In genomic region chr10:77565590-77566023, GRCh38 we compare ENCODE assay signal across 20 cellular contexts.
A peak's percentile ranks its signal among the peaks of the same experiment; 100 is the strongest.
DNase-seq lines count a peak whose midpoint lies in the region; ATAC-seq and TF ChIP-seq lines count a peak whose summit lies in the region.
"Had no signal": no experiment of that assay in that cellular context is flagged by ENCODE, and none has a peak within 500 bp of the region (broad histone marks: within the 10 kb centered on the region; RNA-seq: fewer than 3 reads in every experiment).

No MANE protein-coding gene starts in this region.

- H3K27ac ChIP-seq in DOHH2 (ENCODE audit: low read depth, low read length) (peak overlapping the region; percentile 26; the same call in 1 of the 2 replicates), gastroesophageal sphincter (peak overlapping the region; percentile 44 to 82 (median 82)), PC-3 (ENCODE audit: low read length) (no peak overlapping the region), WERI-Rb-1 (no peak overlapping the region)
- H3K27ac ChIP-seq: neutrophil, upper lobe of right lung had no signal

- no peaks in the 10 kb centered on the region for H3K9me2 ChIP-seq in DOHH2 (replicated peaks; ENCODE audit: control insufficient read depth, low read length)
- no peaks in the 10 kb centered on the region for H3K9me2 ChIP-seq in PC-3 (replicated peaks; ENCODE audit: low read length)

- CTCF ChIA-PET in PC-3 (lab: Charles Lee): no interaction called here

- H4K20me1 ChIP-seq in DOHH2 (ENCODE audit: control insufficient read depth, insufficient read depth, low read depth, low read length): no peaks in the 10 kb centered on the region
- 0 out of 2 replicates have a peak, but pooled peaks cover 4% of the 10 kb centered on the region for H4K20me1 ChIP-seq in PC-3 (ENCODE audit: low read length)

- H3K79me2 ChIP-seq in DOHH2 (ENCODE audit: control insufficient read depth, low read length): no peaks in the 10 kb centered on the region
- peaks cover 23% of the 10 kb centered on the region for H3K79me2 ChIP-seq in PC-3 (ENCODE audit: low read length)

- BruUV-seq in PC-3 (replicated peaks; lab: Mats Ljungman, UMichigan): no TSS peak

- H3F3A ChIP-seq in DOHH2 (ENCODE audit: control insufficient read depth, insufficient read depth) (no peaks in the 10 kb centered on the region), PC-3 (ENCODE audit: low read length, unreplicated experiment) (no peaks in the 10 kb centered on the region)

- H3K4me2 ChIP-seq in DOHH2 (ENCODE audit: low read length) (peak overlapping the region; percentile 61), skeletal muscle satellite cell (ENCODE audit: low read length) (peak overlapping the region; percentile 61), PC-3 (ENCODE audit: low read length) (no peak overlapping the region)

- DNase-seq in NAMALWA (ENCODE audit: low spot score) (peak; percentile 61), PC-3 (no peak), NCI-H1436 (lab: John Stamatoyannopoulos, UW) (no peak), WERI-Rb-1 (no peak)
- DNase-seq: activated naive CD4-positive, alpha-beta T cell; amygdala; CD4-positive, alpha-beta memory T cell; DND-41; midbrain; NCI-H187 treated with DMSO at 0.1 percent for 48 hours; retina; stimulated activated CD4-positive, alpha-beta T cell treated with anti-CD3 and anti-CD28 coated beads, Interleukin-15, amount 100 ng/mL, for 24 hours; T-cell; upper lobe of right lung had no signal

- peaks cover 4% of the 10 kb centered on the region; the same call in 1 of the 2 replicates for H3K27me3 ChIP-seq in DOHH2 (ENCODE audit: control insufficient read depth, low read length)
- H3K27me3 ChIP-seq in gastroesophageal sphincter: no peaks in the 10 kb centered on the region
- no peaks in the 10 kb centered on the region for H3K27me3 ChIP-seq in skeletal muscle satellite cell (ENCODE audit: control insufficient read depth, insufficient read depth, low read length)
- no peaks in the 10 kb centered on the region for H3K27me3 ChIP-seq in PC-3 (ENCODE audit: low read length)
- H3K27me3 ChIP-seq in WERI-Rb-1 (ENCODE audit: insufficient read depth, low read depth, severe bottlenecking): no peaks in the 10 kb centered on the region
- H3K27me3 ChIP-seq: upper lobe of right lung had no signal

- intact Hi-C loops in PC-3 (cut with micrococcal nuclease): no loop called here

- no peak overlapping the region for H2AFZ ChIP-seq in PC-3 (ENCODE audit: low read length)

- no peak for TF ChIP-seq EP300 in gastroesophageal sphincter (IDR thresholded peaks at IDR 0.05)

- 40 to 83% methylated on average over 2 of the region's 4 CpGs for WGBS in gastroesophageal sphincter (ENCODE audit: low coverage in 1 of 2), 2 donors

- TF ChIP-seq CTCF in DOHH2 (IDR thresholded peaks at IDR 0.05; ENCODE audit: low read depth, low read length, poor library complexity, severe bottlenecking) (no peak), gastroesophageal sphincter (IDR thresholded peaks at IDR 0.05) (no peak), PC-3 (conservative IDR thresholded peaks at IDR 0.05; ENCODE audit: low read depth, low read length) (no peak), WERI-Rb-1 (IDR thresholded peaks at IDR 0.05; ENCODE audit: low read depth, low read length) (no peak)

- TF ChIP-seq POLR2A in gastroesophageal sphincter (IDR thresholded peaks at IDR 0.05): no peak

- H3K9ac ChIP-seq in skeletal muscle satellite cell (ENCODE audit: low read depth, low read length) (no peak overlapping the region), PC-3 (ENCODE audit: low read length) (no peak overlapping the region)

- no peak for ATAC-seq in gastroesophageal sphincter
- no peak for ATAC-seq in PC-3
- ATAC-seq in GM19023 (IDR thresholded peaks at IDR 0.05; ENCODE audit: unreplicated experiment): no peak
- ATAC-seq: stimulated activated memory B cell treated with anti-CD40 and anti-IgM and Interleukin-4, amounts not matched to agents 10 μg/mL and 1 μg/mL and 100 μg/mL, for 72 hours; T-cell; upper lobe of right lung had no signal

- POLR2A ChIA-PET in PC-3 (lab: Charles Lee; ENCODE audit: unreplicated experiment): no interaction called here

- H3K9me3 ChIP-seq in DOHH2 (ENCODE audit: control insufficient read depth, insufficient read depth, low read length) (no peaks in the 10 kb centered on the region), gastroesophageal sphincter (no peaks in the 10 kb centered on the region), skeletal muscle satellite cell (replicated peaks; ENCODE audit: low read length) (no peaks in the 10 kb centered on the region), PC-3 (ENCODE audit: low read length) (no peaks in the 10 kb centered on the region), WERI-Rb-1 (ENCODE audit: severe bottlenecking) (no peaks in the 10 kb centered on the region)
- H3K9me3 ChIP-seq: neutrophil, upper lobe of right lung had no signal

- H3K36me3 ChIP-seq in DOHH2 (ENCODE audit: control insufficient read depth, low read length): no peaks in the 10 kb centered on the region
- H3K36me3 ChIP-seq in gastroesophageal sphincter: no peaks in the 10 kb centered on the region
- no peaks in the 10 kb centered on the region for H3K36me3 ChIP-seq in skeletal muscle satellite cell (ENCODE audit: insufficient read depth, low read length)
- no peaks in the 10 kb centered on the region for H3K36me3 ChIP-seq in PC-3 (ENCODE audit: low read depth, low read length)
- no peaks in the 10 kb centered on the region for H3K36me3 ChIP-seq in WERI-Rb-1
- H3K36me3 ChIP-seq: neutrophil, upper lobe of right lung had no signal

- H3K4me3 ChIP-seq in DOHH2 (ENCODE audit: low read length) (no peak overlapping the region), gastroesophageal sphincter (no peak overlapping the region), skeletal muscle satellite cell (ENCODE audit: low read length) (no peak overlapping the region), PC-3 (ENCODE audit: low read length) (no peak overlapping the region), WERI-Rb-1 (ENCODE audit: low read depth, low read length) (no peak overlapping the region)
- H3K4me3 ChIP-seq: upper lobe of right lung had no signal

- H3K4me1 ChIP-seq in DOHH2 (ENCODE audit: control insufficient read depth, low read length) (peaks cover 59% of the 10 kb centered on the region), gastroesophageal sphincter (peaks cover 18 to 68% (median 21%) of the 10 kb centered on the region in 3 donors), skeletal muscle satellite cell (ENCODE audit: control insufficient read depth, insufficient read depth, low read length) (peaks cover 25% of the 10 kb centered on the region), PC-3 (ENCODE audit: insufficient read depth, low read length) (peaks cover 13% of the 10 kb centered on the region; the same call in 1 of the 2 replicates)
- H3K4me1 ChIP-seq: upper lobe of right lung had no signal

Comparison
In these comparisons a context has a peak if more than half of its experiments do, and no peak if none do; other contexts are left out.
1. H3K27ac ChIP-seq: peak in DOHH2 (single experiment) and gastroesophageal sphincter (4 of 4); none in PC-3 (single experiment) and WERI-Rb-1 (single experiment).